Comparison of ENCODE assay signal across 11 cellular contexts in the genomic region with DNA sequence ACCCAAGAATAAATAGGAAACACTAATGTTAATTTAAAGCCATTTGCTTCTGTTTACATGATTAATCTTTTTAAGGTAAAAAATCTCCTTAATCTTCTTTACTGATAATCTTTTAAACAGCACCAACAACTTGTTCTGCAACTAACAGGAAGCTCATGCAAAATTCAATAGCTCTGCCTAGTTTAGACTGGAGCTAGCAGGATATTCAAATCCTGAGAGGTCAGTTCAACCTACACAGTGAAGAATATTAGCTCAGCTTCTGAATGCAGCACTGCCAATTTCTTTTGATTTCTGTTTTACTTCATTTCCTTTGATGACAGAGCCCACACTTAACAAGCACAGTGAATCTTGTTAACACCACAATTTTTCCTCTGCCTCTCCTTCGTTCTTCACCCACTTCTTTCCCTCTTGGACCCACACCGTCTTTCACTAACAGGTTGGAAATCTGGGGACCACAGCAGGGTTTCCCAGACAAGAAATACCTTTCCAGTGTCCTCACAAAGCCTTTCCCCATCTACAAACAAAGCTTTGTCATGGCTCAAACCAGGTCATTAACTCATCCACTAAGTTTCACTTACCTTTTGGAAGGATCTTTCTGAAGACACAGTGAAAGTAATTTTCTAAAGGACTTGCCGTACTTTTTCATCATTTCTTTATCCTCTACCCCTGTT.
DNase-seq lines count a peak whose midpoint lies in the region; ATAC-seq, FAIRE-seq and TF ChIP-seq lines count a peak whose summit lies in the region.
"Had no signal": no experiment of that assay in that cellular context is flagged by ENCODE, and none has a peak within 500 bp of the region (broad histone marks: within the 10 kb centered on the region; RNA-seq: fewer than 3 reads in every experiment).

No MANE protein-coding gene starts in this region.

- peak; percentile 51 for FAIRE-seq in D721Med (lab: Jason Lieb, UNC)

- CTCF ChIA-PET in naive thymus-derived CD4-positive, alpha-beta T cell (lab: Charles Lee) = interaction anchor here (1.7 kb wide), 1 partner anchor 199 kb away, joined by 5 read pairs; no protein-coding TSS in a partner anchor

- H3K27me3 Mint-ChIP-seq in brain = no peaks in the 10 kb centered on the region
- no peaks in the 10 kb centered on the region for H3K27me3 Mint-ChIP-seq in naive thymus-derived CD4-positive, alpha-beta T cell
- H3K27me3 Mint-ChIP-seq in stimulated activated naive CD8-positive, alpha-beta T cell treated with anti-CD3 and anti-CD28 coated beads, Interleukin-15, amount 100 ng/mL, for 72 hours = no peaks in the 10 kb centered on the region
- H3K27me3 Mint-ChIP-seq: dendritic cell treated with granulocyte-macrophage colony-stimulating factor and Interleukin-4, amounts not matched to agents 40 ng/mL and 50 ng/mL, for 4 days had no signal

- H3K9me3 ChIP-seq in naive thymus-derived CD4-positive, alpha-beta T cell (ENCODE audit: control insufficient read depth in 2 of 3, low read length in 3 of 3) = no peaks in the 10 kb centered on the region
- no peaks in the 10 kb centered on the region for H3K9me3 ChIP-seq in vagina
- H3K9me3 ChIP-seq: SJCRH30 had no signal

- no peak overlapping the region for H3K4me3 ChIP-seq in naive thymus-derived CD4-positive, alpha-beta T cell (ENCODE audit: low read length)
- H3K4me3 ChIP-seq in vagina = no peak overlapping the region
- H3K4me3 ChIP-seq: SJCRH30 had no signal

- no peak for DNase-seq in D721Med (ENCODE audit: insufficient read length, low spot score)
- DNase-seq in naive thymus-derived CD4-positive, alpha-beta T cell = no peak
- no peak for DNase-seq in vagina (ENCODE audit: extremely low spot score in 2 of 2)
- DNase-seq in stimulated activated naive CD8-positive, alpha-beta T cell treated with anti-CD3 and anti-CD28 coated beads, Interleukin-15, amount 100 ng/mL, for 72 hours = no peak
- DNase-seq: NCI-H2081 treated with DMSO at 0.1 percent for 48 hours, SJCRH30 had no signal

- no peaks in the 10 kb centered on the region for H3K4me1 ChIP-seq in naive thymus-derived CD4-positive, alpha-beta T cell (ENCODE audit: control insufficient read depth in 2 of 2, insufficient read depth in 2 of 2, low read length in 2 of 2)
- no peaks in the 10 kb centered on the region for H3K4me1 ChIP-seq in vagina
- H3K4me1 ChIP-seq: SJCRH30 had no signal

- H3K27ac ChIP-seq in naive thymus-derived CD4-positive, alpha-beta T cell (ENCODE audit: low read depth, low read length) = peak overlapping the region; percentile 11
- H3K27ac ChIP-seq in vagina = no peak overlapping the region
- H3K27ac ChIP-seq: SJCRH30 had no signal

- TF ChIP-seq CTCF in D721Med (IDR thresholded peaks at IDR 0.05; ENCODE audit: insufficient read depth, missing control alignments) = no peak
- TF ChIP-seq CTCF in brain (conservative IDR thresholded peaks at IDR 0.05) = no peak
- no peak for TF ChIP-seq CTCF in vagina (IDR thresholded peaks at IDR 0.05)

- TF ChIP-seq POLR2A in vagina (IDR thresholded peaks at IDR 0.05) = no peak

- no peaks in the 10 kb centered on the region for H3K9me3 Mint-ChIP-seq in brain
- H3K9me3 Mint-ChIP-seq in naive thymus-derived CD4-positive, alpha-beta T cell = no peaks in the 10 kb centered on the region
- no peaks in the 10 kb centered on the region for H3K9me3 Mint-ChIP-seq in stimulated activated naive CD8-positive, alpha-beta T cell treated with anti-CD3 and anti-CD28 coated beads, Interleukin-15, amount 100 ng/mL, for 72 hours
- H3K9me3 Mint-ChIP-seq: dendritic cell treated with granulocyte-macrophage colony-stimulating factor and Interleukin-4, amounts not matched to agents 40 ng/mL and 50 ng/mL, for 4 days had no signal

- H3K4me3 Mint-ChIP-seq in brain = peak overlapping the region; percentile 5 to 77 (median 60)
- H3K4me3 Mint-ChIP-seq in naive thymus-derived CD4-positive, alpha-beta T cell = no peak overlapping the region
- H3K4me3 Mint-ChIP-seq in stimulated activated naive CD8-positive, alpha-beta T cell treated with anti-CD3 and anti-CD28 coated beads, Interleukin-15, amount 100 ng/mL, for 72 hours = no peak overlapping the region
- H3K4me3 Mint-ChIP-seq: dendritic cell treated with granulocyte-macrophage colony-stimulating factor and Interleukin-4, amounts not matched to agents 40 ng/mL and 50 ng/mL, for 4 days had no signal

- peaks cover 0 to 6% (median 5%) of the 10 kb centered on the region in 3 experiments for H3K36me3 ChIP-seq in naive thymus-derived CD4-positive, alpha-beta T cell (ENCODE audit: control insufficient read depth in 2 of 3, insufficient read depth in 3 of 3, low read length in 3 of 3)
- peaks cover 0 to 11% of the 10 kb centered on the region in 2 donors for H3K36me3 ChIP-seq in vagina
- H3K36me3 ChIP-seq: SJCRH30 had no signal

- peaks cover 85% of the 10 kb centered on the region for H3K4me1 Mint-ChIP-seq in brain
- peaks cover 3 to 10% (median 6%) of the 10 kb centered on the region in 7 donors for H3K4me1 Mint-ChIP-seq in naive thymus-derived CD4-positive, alpha-beta T cell
- peaks cover 7% of the 10 kb centered on the region for H3K4me1 Mint-ChIP-seq in stimulated activated naive CD8-positive, alpha-beta T cell treated with anti-CD3 and anti-CD28 coated beads, Interleukin-15, amount 100 ng/mL, for 72 hours

- intact Hi-C loops in naive thymus-derived CD4-positive, alpha-beta T cell (cut with micrococcal nuclease) = loop anchor here (2.0 to 5.0 kb wide), 3 partner anchors 55 to 785 kb away; a partner anchor contains a TSS
- intact Hi-C loops in vagina (cut with DNase I) = no loop called here

- peaks cover 35% of the 10 kb centered on the region for H3K36me3 Mint-ChIP-seq in brain
- H3K36me3 Mint-ChIP-seq in naive thymus-derived CD4-positive, alpha-beta T cell = peaks cover 0 to 38% (median 12%) of the 10 kb centered on the region in 5 donors

- H3K27me3 ChIP-seq in naive thymus-derived CD4-positive, alpha-beta T cell (ENCODE audit: control insufficient read depth in 2 of 2, insufficient read depth in 2 of 2, low read length in 2 of 2) = no peaks in the 10 kb centered on the region
- no peaks in the 10 kb centered on the region for H3K27me3 ChIP-seq in vagina
- H3K27me3 ChIP-seq: SJCRH30 had no signal

- ATAC-seq in HG02759 (IDR thresholded peaks at IDR 0.05; ENCODE audit: unreplicated experiment) (peak; percentile 53), GM18858 (IDR thresholded peaks at IDR 0.05; ENCODE audit: unreplicated experiment) (no peak), HG03457 (IDR thresholded peaks at IDR 0.05; ENCODE audit: unreplicated experiment) (no peak)
- ATAC-seq in naive thymus-derived CD4-positive, alpha-beta T cell = no peak
- ATAC-seq in stimulated activated naive CD8-positive, alpha-beta T cell treated with anti-CD3 and anti-CD28 coated beads, Interleukin-15, amount 100 ng/mL, for 72 hours = no peak

- POLR2A ChIA-PET in naive thymus-derived CD4-positive, alpha-beta T cell (lab: Charles Lee) = no interaction called here

- H3K27ac Mint-ChIP-seq in brain = peak overlapping the region; percentile 89 to 96 (median 91)
- H3K27ac Mint-ChIP-seq in naive thymus-derived CD4-positive, alpha-beta T cell = peak overlapping the region in 7 of 9 donors; percentile 32 to 79 (median 56)
- peak overlapping the region in 1 of 2 donors; percentile 64 for H3K27ac Mint-ChIP-seq in stimulated activated naive CD8-positive, alpha-beta T cell treated with anti-CD3 and anti-CD28 coated beads, Interleukin-15, amount 100 ng/mL, for 72 hours
- H3K27ac Mint-ChIP-seq: dendritic cell treated with granulocyte-macrophage colony-stimulating factor and Interleukin-4, amounts not matched to agents 40 ng/mL and 50 ng/mL, for 4 days had no signal

Comparison
In these comparisons a context has a peak if more than half of its experiments do, and no peak if none do; other contexts are left out.
1. H3K4me3 Mint-ChIP-seq: peak in brain (5 of 5); none in naive thymus-derived CD4-positive, alpha-beta T cell (0 of 10) and stimulated activated naive CD8-positive, alpha-beta T cell treated with anti-CD3 and anti-CD28 coated beads, Interleukin-15, amount 100 ng/mL, for 72 hours (0 of 2).